Comparison of ENCODE assay signal across 11 cellular contexts in the genomic region with DNA sequence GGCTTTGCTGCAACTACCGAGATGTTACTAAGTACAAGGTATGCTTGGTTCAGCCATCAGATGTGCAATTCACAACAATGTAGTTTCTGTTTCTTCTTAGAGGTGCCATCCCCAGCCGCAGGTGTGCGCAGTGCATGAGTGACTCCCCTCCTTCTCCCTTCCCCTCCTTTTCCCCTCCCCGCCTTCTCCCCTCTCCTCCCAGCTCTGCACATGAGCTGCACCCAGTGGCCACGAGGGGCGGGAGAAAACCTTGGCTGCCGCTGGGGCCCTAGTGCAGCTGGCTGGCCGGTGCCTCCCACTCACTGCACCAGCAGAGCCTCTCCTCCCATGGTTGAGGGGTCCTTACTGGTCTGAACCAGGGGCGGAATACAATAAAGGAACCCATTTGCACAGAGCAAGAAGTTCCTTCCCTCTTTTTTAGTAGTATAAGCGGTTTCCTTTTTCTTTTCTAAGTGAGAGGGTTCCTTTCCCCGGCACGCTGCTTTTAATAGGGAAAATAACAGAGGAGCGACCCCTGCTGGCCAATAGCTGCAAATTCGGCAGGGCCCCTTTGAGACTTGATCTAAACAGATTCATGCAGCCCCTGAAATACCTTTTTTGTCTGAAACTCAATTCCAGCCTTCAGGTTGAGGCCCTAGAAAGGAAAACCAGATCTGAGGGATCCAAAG. TPM values are rescaled to one million over a fixed set of nuclear protein-coding genes. Genes with fewer than 3 reads are reported as not detected.
DNase-seq lines count a peak whose midpoint lies in the region; ATAC-seq and TF ChIP-seq lines count a peak whose summit lies in the region.
"Had no signal": no experiment of that assay in that cellular context is flagged by ENCODE, and none has a peak within 500 bp of the region (broad histone marks: within the 10 kb centered on the region; RNA-seq: fewer than 3 reads in every experiment).

No MANE protein-coding gene starts in this region.

- CTCF ChIA-PET in RWPE1 (lab: Yijun Ruan, JAX) = no interaction called here

- H3K36me3 ChIP-seq in SU-DHL-6 (ENCODE audit: low read length) (no peaks in the 10 kb centered on the region), stomach (peaks cover 0 to 4% (median 0%) of the 10 kb centered on the region in 4 donors)

- ATAC-seq in GM19452 (IDR thresholded peaks at IDR 0.05; ENCODE audit: unreplicated experiment) = no peak

- H3F3A ChIP-seq in SU-DHL-6 (ENCODE audit: insufficient read depth) = no peaks in the 10 kb centered on the region

- POLR2A ChIA-PET in RWPE1 (lab: Yijun Ruan, JAX; ENCODE audit: low non-redundant PET) = no interaction called here

- H2AFZ ChIP-seq in SU-DHL-6 (ENCODE audit: low read depth, low read length, severe bottlenecking) = peak overlapping the region; percentile 5

- no peak for TF ChIP-seq POLR2A in stomach (IDR thresholded peaks at IDR 0.05)

- H3K4me3 ChIP-seq in GM12875 (ENCODE audit: low read depth, low read length) (no peak overlapping the region), SU-DHL-6 (ENCODE audit: insufficient read depth, low read length, poor library complexity, severe bottlenecking) (no peak overlapping the region), stomach (no peak overlapping the region)

- peaks cover 6% of the 10 kb centered on the region; the same call in 1 of the 2 replicates for H3K9me3 ChIP-seq in SU-DHL-6 (ENCODE audit: insufficient read depth, low read length)
- H3K9me3 ChIP-seq in stomach = peaks cover 0 to 43% (median 33%) of the 10 kb centered on the region in 4 donors

- intact Hi-C loops in stomach (cut with DNase I; ENCODE audit: low total_unique reads) = no loop called here

- peak overlapping the region; percentile 29 for H3K4me2 ChIP-seq in SU-DHL-6 (ENCODE audit: low read depth, low read length, poor library complexity, severe bottlenecking)

- H3K27me3 ChIP-seq in SU-DHL-6 (ENCODE audit: low read length) (no peaks in the 10 kb centered on the region), stomach (no peaks in the 10 kb centered on the region)

- H3K9ac ChIP-seq in SU-DHL-6 (ENCODE audit: low read length) = no peak overlapping the region

- WGBS in stomach, 5 donors = 81 to 88% (median 85%) methylated on average over 14 of the region's 14 CpGs

- H3K27ac ChIP-seq in SU-DHL-6 (ENCODE audit: low read depth, low read length) = no peak overlapping the region
- H3K27ac ChIP-seq in RWPE1 = no peak overlapping the region
- H3K27ac ChIP-seq in stomach = no peak overlapping the region

- no peaks in the 10 kb centered on the region for H3K9me2 ChIP-seq in SU-DHL-6 (replicated peaks; ENCODE audit: insufficient read depth, low read length)

- DNase-seq in AG09319 (ENCODE audit: extremely low read depth, low read depth) (no peak), iPS-NIHi7 (ENCODE audit: extremely low spot score) (peak; percentile 44), RWPE1 (ENCODE audit: low spot score) (no peak), NCI-H510A (lab: John Stamatoyannopoulos, UW) (no peak), stomach (no peak)
- DNase-seq: central memory CD4-positive, alpha-beta T cell; midbrain; NCI-H187 treated with DMSO at 0.1 percent for 48 hours had no signal

- H4K20me1 ChIP-seq in SU-DHL-6 (ENCODE audit: low read depth, low read length) = no peaks in the 10 kb centered on the region

- TF ChIP-seq EP300 in stomach (IDR thresholded peaks at IDR 0.05) = no peak

- no peaks in the 10 kb centered on the region for H3K4me1 ChIP-seq in stomach

- no peaks in the 10 kb centered on the region for H3K79me2 ChIP-seq in SU-DHL-6 (ENCODE audit: insufficient read depth, low read length)

- TF ChIP-seq CTCF in AG09319 (IDR thresholded peaks at IDR 0.05; ENCODE audit: low read depth, low read length) = peak; percentile 29
- peak; percentile 53 for TF ChIP-seq CTCF in GM12875 (IDR thresholded peaks at IDR 0.05; ENCODE audit: borderline replicate concordance, insufficient read depth, low read depth, low read length)
- peak; percentile 62 for TF ChIP-seq CTCF in SU-DHL-6 (IDR thresholded peaks at IDR 0.05; ENCODE audit: insufficient read depth, low read length, poor library complexity, severe bottlenecking)
- TF ChIP-seq CTCF in RWPE1 (conservative IDR thresholded peaks at IDR 0.05; ENCODE audit: low read depth) = no peak
- TF ChIP-seq CTCF in stomach (IDR thresholded peaks at IDR 0.05) = no peak

RNA-seq across cellular contexts. Expression of gene CCL15, which starts 7.8 kb away (rescaled TPM):
- 1 to 10 TPM in 1 of 5 donors, not detected in 4; 1.2 TPM for total RNA-seq in stomach
- not detected for polyA plus RNA-seq in stomach

RNA-seq across cellular contexts. Expression of gene CCL23, which starts 8.6 kb away (rescaled TPM):
- total RNA-seq in stomach = 1 to 10 TPM in 1 of 5 donors, not detected in 4; 1.4 TPM
- polyA plus RNA-seq in stomach = 1 to 10 TPM in 1 of 3 donors, not detected in 2; 4.8 TPM

RNA-seq across cellular contexts. Expression of gene CCL14, which starts 22.6 kb away (rescaled TPM):
- total RNA-seq in stomach = 1 to 10 TPM in 4 of 5 donors, under 1 TPM in 1; 0.58 to 8.4 (median 2.2) TPM
- polyA plus RNA-seq in stomach = 10 to 100 TPM in 2 of 3 donors, 1 to 10 TPM in 1; 2.9 to 80.3 (median 19.6) TPM

RNA-seq across cellular contexts. Expression of gene CCL16, which starts 27.8 kb away (rescaled TPM):
- total RNA-seq in stomach = under 1 TPM in 1 of 5 donors, not detected in 4; 0.72 TPM
- under 1 TPM in 1 of 3 donors, not detected in 2; 0.15 TPM for polyA plus RNA-seq in stomach

RNA-seq across cellular contexts. Expression of gene CCL18, which starts 54.9 kb away (rescaled TPM):
- total RNA-seq in stomach = 1 to 10 TPM in 1 of 5 donors, not detected in 4; 4.0 TPM
- polyA plus RNA-seq in stomach = 10 to 100 TPM in 1 of 3 donors, under 1 TPM in 2; 0.87 to 12.2 (median 0.92) TPM

Comparison
In these comparisons a context has a peak if more than half of its experiments do, and no peak if none do; other contexts are left out.
1. CTCF ChIP-seq: peak in AG09319 (single experiment), GM12875 (single experiment) and SU-DHL-6 (single experiment); none in RWPE1 (single experiment) and stomach (0 of 7).